ENCODE assay signal across 20 cellular contexts in the genomic region with DNA sequence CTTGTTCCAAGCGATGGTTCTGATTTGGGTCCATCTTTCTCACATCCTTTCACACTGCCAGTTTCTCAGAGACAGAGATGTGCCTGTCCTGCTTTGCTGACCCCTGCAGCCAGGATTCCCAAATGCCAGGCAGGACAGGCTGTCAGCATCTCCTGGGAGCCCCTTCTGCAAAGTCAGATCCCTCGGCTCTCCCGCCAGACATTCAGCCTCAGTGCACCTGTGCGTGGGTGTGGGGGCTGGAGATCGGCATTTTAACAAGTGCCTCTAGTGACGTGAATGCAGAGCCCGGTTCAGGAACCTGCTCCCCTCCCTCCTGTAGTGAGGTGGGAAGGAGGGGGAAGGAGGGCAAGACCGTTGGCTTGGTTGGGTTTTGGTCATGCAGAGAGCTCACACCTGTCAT.
DNase-seq lines count a peak whose midpoint lies in the region; ATAC-seq, FAIRE-seq and TF ChIP-seq lines count a peak whose summit lies in the region.
"Had no signal": no experiment of that assay in that cellular context is flagged by ENCODE, and none has a peak within 500 bp of the region (broad histone marks: within the 10 kb centered on the region; RNA-seq: fewer than 3 reads in every experiment).

No MANE protein-coding gene starts in this region.

- no peaks in the 10 kb centered on the region for H3K79me1 ChIP-seq in H1 (ENCODE audit: low read depth, low read length)

- H3K23ac ChIP-seq in H1 (ENCODE audit: insufficient read length) = no peak overlapping the region

- FAIRE-seq in H1 (lab: Jason Lieb, UNC) = no peak
- FAIRE-seq: A549, D721Med, GM12891, GM18507, RCC 7860 had no signal

- H3K9me3 ChIP-seq in heart right ventricle = peaks cover 0 to 6% (median 0%) of the 10 kb centered on the region in 11 donors
- H3K9me3 ChIP-seq in H1 (ENCODE audit: insufficient read depth in 2 of 2, low read depth in 1 of 2, low read length in 1 of 2) = 0 out of 4 replicates have a peak, but pooled peaks cover 0 to 2% of the 10 kb centered on the region in 2 experiments
- H3K9me3 ChIP-seq in mucosa of descending colon = no peaks in the 10 kb centered on the region
- H3K9me3 ChIP-seq in gastrocnemius medialis = no peaks in the 10 kb centered on the region
- H3K9me3 ChIP-seq: A549 had no signal

- no peak overlapping the region for H4K5ac ChIP-seq in H1 (ENCODE audit: insufficient read length, low read depth, low read length)

- TF ChIP-seq EP300 in H1 (IDR thresholded peaks at IDR 0.05; ENCODE audit: borderline replicate concordance in 1 of 2, low read depth in 2 of 2, low read length in 2 of 2) = no peak

- intact Hi-C loops in Right ventricle myocardium superior (cut with DNase I) = loop anchor here (10.0 kb wide), 1 partner anchor 147 kb away; the partner anchor contains the start of gene ANO1
- intact Hi-C loops in heart right ventricle (cut with DNase I) = loop anchor here in 1 of 10 donors (10.0 kb wide), 1 partner anchor 167 kb away; no protein-coding TSS in a partner anchor
- intact Hi-C loops in mucosa of descending colon (cut with DNase I, micrococcal nuclease) = no loop called here
- intact Hi-C loops in gastrocnemius medialis (cut with DNase I; ENCODE audit: low total_unique reads) = no loop called here

- TF ChIP-seq POLR2A in H1 (IDR thresholded peaks at IDR 0.05; ENCODE audit: control extremely low read depth in 1 of 2, low read depth in 2 of 2, low read length in 2 of 2) (no peak), gastrocnemius medialis (IDR thresholded peaks at IDR 0.05) (no peak)

- CTCF ChIA-PET in H1 (lab: Charles Lee; ENCODE audit: partially characterized antibody) = interaction anchor here (0.6 to 4.3 kb wide), 10 partner anchors 9 to 247 kb away, joined by 3 to 27 read pairs (median 6); no protein-coding TSS in a partner anchor

- no peak overlapping the region for H2BK5ac ChIP-seq in H1 (ENCODE audit: low read depth, low read length)

- no peak overlapping the region for H3K4me3 ChIP-seq in heart right ventricle
- H3K4me3 ChIP-seq in H1 (ENCODE audit: extremely low read depth in 1 of 4, insufficient read depth in 2 of 4, low read depth in 3 of 4, low read length in 4 of 4) = no peak overlapping the region
- no peak overlapping the region for H3K4me3 ChIP-seq in mucosa of descending colon
- no peak overlapping the region for H3K4me3 ChIP-seq in gastrocnemius medialis
- H3K4me3 ChIP-seq: A549, GM23338 had no signal

- no peak overlapping the region for H4K91ac ChIP-seq in H1 (replicated peaks; ENCODE audit: insufficient read length, low read length)

- peak; percentile 4 for DNase-seq in Right ventricle myocardium superior
- no peak for DNase-seq in heart right ventricle
- no peak for DNase-seq in H1 (ENCODE audit: low read depth in 1 of 2, low spot score in 2 of 2)
- DNase-seq in mucosa of descending colon = peak in 2 of 3 donors; percentile 11 to 20
- DNase-seq in gastrocnemius medialis = no peak
- DNase-seq in SIG-M5 treated with dmso at 0.1 percent for 504 hours (lab: John Stamatoyannopoulos, UW; ENCODE audit: unreplicated experiment) = no peak
- DNase-seq: C1 segment of cervical spinal cord, KG1, NCI-H187, NCI-H2227 treated with DMSO at 0.1 percent for 48 hours, NCI-H510A treated with DMSO at 0.1 percent for 48 hours, NCI-H774, SHP77 had no signal

- no peak overlapping the region for H3K18ac ChIP-seq in H1 (ENCODE audit: extremely low read depth, low read length)

- H2AK5ac ChIP-seq in H1 (ENCODE audit: low read depth, low read length) = no peak overlapping the region

- no peak overlapping the region for H3K4me2 ChIP-seq in H1 (ENCODE audit: insufficient read depth in 1 of 2, low read depth in 2 of 2, low read length in 2 of 2)
- H3K4me2 ChIP-seq: A549, GM23338 had no signal

- no peak overlapping the region for H3K4ac ChIP-seq in H1 (replicated peaks; ENCODE audit: insufficient read length, low read depth, low read length)

- H3K14ac ChIP-seq in H1 (ENCODE audit: insufficient read length) = no peak overlapping the region

- POLR2A ChIA-PET in H1 (lab: Charles Lee; ENCODE audit: partially characterized antibody) = interaction anchor here (1.5 kb wide), 1 partner anchor 11 kb away, joined by 3 read pairs; no protein-coding TSS in a partner anchor

- no peak for TF ChIP-seq CTCF in heart right ventricle (IDR thresholded peaks at IDR 0.05)
- TF ChIP-seq CTCF in H1 (IDR thresholded peaks at IDR 0.05; ENCODE audit: control extremely low read depth in 1 of 3, insufficient read depth in 1 of 3, low read depth in 1 of 3, low read length in 3 of 3) = peak in 2 of 3 experiments; percentile 0 to 11; a peak in 2 of 4 replicates
- no peak for TF ChIP-seq CTCF in mucosa of descending colon (IDR thresholded peaks at IDR 0.05)
- TF ChIP-seq CTCF in gastrocnemius medialis (IDR thresholded peaks at IDR 0.05 in 4 of 5, conservative IDR thresholded peaks at IDR 0.05 in 1 of 5) = no peak

- H2BK12ac ChIP-seq in H1 (ENCODE audit: low read depth, low read length) = no peak overlapping the region

- H3K23me2 ChIP-seq in H1 (ENCODE audit: low read depth, low read length) = peaks cover 6% of the 10 kb centered on the region; the same call in 1 of the 2 replicates

- no peak overlapping the region for H3K27ac ChIP-seq in heart right ventricle
- no peak overlapping the region for H3K27ac ChIP-seq in H1 (ENCODE audit: low read depth, low read length)
- no peak overlapping the region for H3K27ac ChIP-seq in gastrocnemius medialis
- H3K27ac ChIP-seq: A549 had no signal

- no peak for TF ChIP-seq RAD21 in H1 (IDR thresholded peaks at IDR 0.05 in 1 of 2, conservative IDR thresholded peaks at IDR 0.05 in 1 of 2; ENCODE audit: low read depth in 2 of 2, low read length in 2 of 2)

- H3K9ac ChIP-seq in H1 (replicated peaks in 1 of 4; ENCODE audit: extremely low read depth in 1 of 4, low read depth in 3 of 4, low read length in 3 of 4) = no peak overlapping the region

- in situ Hi-C loops in gastrocnemius medialis (cut with MboI; ENCODE audit: low sequenced_read_pairs in 4 of 4) = loop anchor here in 2 of 4 donors (10.0 kb wide), 2 partner anchors 247 to 267 kb away; no protein-coding TSS in a partner anchor

- no peak overlapping the region for H2BK15ac ChIP-seq in H1 (ENCODE audit: low read length)

- no peak overlapping the region for H4K8ac ChIP-seq in H1 (ENCODE audit: extremely low read depth, insufficient read depth, low read length)

- no peak overlapping the region for H2AFZ ChIP-seq in H1 (ENCODE audit: low read length)
- H2AFZ ChIP-seq: GM23338 had no signal

- WGBS in heart right ventricle, 2 donors = 52 to 59% methylated on average over 8 of the region's 8 CpGs
- WGBS in H1 (ENCODE audit: extremely low coverage in 1 of 2, insufficient coverage in 1 of 2, insufficient read length in 1 of 2, insufficient replicate concordance in 2 of 2, low coverage in 1 of 2, low lambda C conversion rate in 2 of 2, missing lambda C conversion rate in 1 of 2), 2 experiments = 82% methylated on average over 8 of the region's 8 CpGs; no CpG with 5 or more reads in 1 of the 2 experiments

- no peak overlapping the region for H2BK120ac ChIP-seq in H1 (replicated peaks; ENCODE audit: low read depth, low read length)

- H4K20me1 ChIP-seq in H1 (replicated peaks in 1 of 2; ENCODE audit: control insufficient read depth in 1 of 2, insufficient read depth in 2 of 2, low read length in 2 of 2) = peaks cover 0 to 2% of the 10 kb centered on the region in 2 experiments

- ATAC-seq in Right ventricle myocardium superior (ENCODE audit: poor library complexity) (no peak), heart right ventricle (no peak), mucosa of descending colon (no peak), GM18873 (IDR thresholded peaks at IDR 0.05; ENCODE audit: low FRiP score, unreplicated experiment) (no peak), gastrocnemius medialis (no peak)
- ATAC-seq: A549, GM23338 had no signal

- H2BK20ac ChIP-seq in H1 (ENCODE audit: low read length) = no peak overlapping the region

- H3K27me3 ChIP-seq in heart right ventricle (peaks cover 0 to 66% (median 52%) of the 10 kb centered on the region in 7 donors), H1 (replicated peaks in 1 of 4; ENCODE audit: control insufficient read depth in 3 of 4, extremely low read depth in 1 of 4, insufficient read depth in 3 of 4, low read length in 3 of 4) (peaks cover 0 to 9% (median 2%) of the 10 kb centered on the region in 4 experiments; a peak in 2 of 7 replicates), gastrocnemius medialis (peaks cover 4 to 19% (median 8%) of the 10 kb centered on the region in 3 donors)

- H3K56ac ChIP-seq in H1 (replicated peaks; ENCODE audit: insufficient read length, low read depth, low read length) = no peak overlapping the region

- H3K79me2 ChIP-seq in H1 (ENCODE audit: control insufficient read depth in 1 of 2, insufficient read depth in 2 of 2, low read length in 2 of 2) = no peaks in the 10 kb centered on the region

- H3K4me1 ChIP-seq in heart right ventricle (peaks cover 0 to 12% (median 0%) of the 10 kb centered on the region in 9 donors), H1 (replicated peaks in 1 of 4; ENCODE audit: control insufficient read depth in 3 of 4, insufficient read depth in 4 of 4, low read length in 3 of 4) (peaks cover 0 to 5% (median 4%) of the 10 kb centered on the region in 4 experiments; a peak in 5 of 7 replicates), mucosa of descending colon (ENCODE audit: low read depth) (no peaks in the 10 kb centered on the region), gastrocnemius medialis (no peaks in the 10 kb centered on the region)
- H3K4me1 ChIP-seq: A549 had no signal

- H3K36me3 ChIP-seq in heart right ventricle (no peaks in the 10 kb centered on the region), H1 (ENCODE audit: control insufficient read depth in 2 of 4, insufficient read depth in 4 of 4, low read length in 3 of 4) (no peaks in the 10 kb centered on the region), mucosa of descending colon (ENCODE audit: low read depth) (no peaks in the 10 kb centered on the region), gastrocnemius medialis (no peaks in the 10 kb centered on the region)

TF ChIP-seq in H1, 55 proteins besides CTCF, POLR2A, EP300 and RAD21 (continues in another document):
- TF ChIP-seq JUND (IDR thresholded peaks at IDR 0.05; ENCODE audit: low read length) (no peak), SRF (IDR thresholded peaks at IDR 0.05; ENCODE audit: low read depth, low read length) (no peak), EGR1 (IDR thresholded peaks at IDR 0.05; ENCODE audit: borderline replicate concordance, low read depth, low read length) (no peak), NRF1 (IDR thresholded peaks at IDR 0.05; ENCODE audit: low read depth, low read length) (no peak), JUN (IDR thresholded peaks at IDR 0.05; ENCODE audit: low read depth, low read length) (no peak)
- TF ChIP-seq, protein P1, sequence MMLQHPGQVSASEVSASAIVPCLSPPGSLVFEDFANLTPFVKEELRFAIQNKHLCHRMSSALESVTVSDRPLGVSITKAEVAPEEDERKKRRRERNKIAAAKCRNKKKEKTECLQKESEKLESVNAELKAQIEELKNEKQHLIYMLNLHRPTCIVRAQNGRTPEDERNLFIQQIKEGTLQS (IDR thresholded peaks at IDR 0.05; ENCODE audit: insufficient read depth, low read depth, low read length) = no peak
- TF ChIP-seq, protein P2, sequence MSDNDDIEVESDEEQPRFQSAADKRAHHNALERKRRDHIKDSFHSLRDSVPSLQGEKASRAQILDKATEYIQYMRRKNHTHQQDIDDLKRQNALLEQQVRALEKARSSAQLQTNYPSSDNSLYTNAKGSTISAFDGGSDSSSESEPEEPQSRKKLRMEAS (IDR thresholded peaks at IDR 0.05) = no peak

Comparison
In these comparisons a context has a peak if more than half of its experiments do, and no peak if none do; other contexts are left out.
1. DNase-seq: peak in Right ventricle myocardium superior (single experiment) and mucosa of descending colon (2 of 3); none in heart right ventricle (0 of 2), H1 (0 of 2), gastrocnemius medialis (0 of 2) and SIG-M5 treated with dmso at 0.1 percent for 504 hours (single experiment).
2. CTCF ChIP-seq: peak in H1 (2 of 3); none in heart right ventricle (0 of 9), mucosa of descending colon (single experiment) and gastrocnemius medialis (0 of 5).